9 cellular contexts compared by ENCODE assay signal in the genomic region with DNA sequence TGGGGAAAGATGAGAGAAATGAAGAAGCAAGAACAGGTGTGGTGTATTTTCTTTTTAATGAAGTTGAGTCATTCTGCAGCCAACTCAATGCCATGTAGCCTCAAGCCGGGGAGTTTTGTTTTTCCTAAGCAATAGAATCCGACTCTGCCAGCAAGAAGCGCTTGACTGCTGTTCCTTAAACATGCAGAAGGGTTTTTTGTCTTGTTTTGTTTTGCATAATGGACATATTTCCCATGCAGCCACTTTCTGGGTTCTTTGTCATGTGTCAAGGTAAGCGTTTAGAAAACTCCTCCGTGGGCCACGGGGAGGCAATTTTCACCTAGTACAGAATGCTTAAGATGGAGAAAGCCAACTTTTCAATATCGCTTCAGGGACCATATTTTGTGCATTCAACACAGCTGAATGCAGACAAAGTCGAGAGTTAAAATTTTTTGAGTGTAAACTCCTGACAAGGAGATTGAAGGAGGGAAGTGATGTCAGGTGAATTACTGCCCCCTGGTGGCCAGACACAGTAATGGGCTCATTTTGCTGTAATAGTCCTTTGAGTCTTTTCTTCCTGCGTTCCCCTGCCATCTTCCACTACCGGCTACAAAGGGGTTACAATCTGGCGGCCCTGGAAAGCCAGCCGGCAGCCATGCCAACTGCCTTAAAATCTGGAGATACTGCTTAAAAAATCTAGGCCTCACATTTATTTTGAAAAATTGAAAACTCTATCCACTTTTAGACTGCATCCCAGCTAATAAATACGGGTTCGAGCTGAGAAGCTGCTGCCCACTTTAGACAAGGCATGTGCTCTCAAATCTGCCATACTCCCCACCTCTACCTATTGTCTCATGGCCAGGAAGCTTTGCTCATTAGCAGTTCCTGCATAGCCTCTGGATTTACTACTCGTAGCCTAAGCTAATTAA. TPM values are rescaled to one million over a fixed set of nuclear protein-coding genes. Genes with fewer than 3 reads are reported as not detected.
DNase-seq lines count a peak whose midpoint lies in the region; ATAC-seq, FAIRE-seq and TF ChIP-seq lines count a peak whose summit lies in the region.
"Had no signal": no experiment of that assay in that cellular context is flagged by ENCODE, and none has a peak within 500 bp of the region (broad histone marks: within the 10 kb centered on the region; RNA-seq: fewer than 3 reads in every experiment).

No MANE protein-coding gene starts in this region.

- no peak overlapping the region for H3K27ac ChIP-seq in endodermal cell (ENCODE audit: low read depth, low read length)

- H3K4me3 ChIP-seq in endodermal cell (ENCODE audit: low read length) = no peak overlapping the region

- ATAC-seq in HG02870 (IDR thresholded peaks at IDR 0.05; ENCODE audit: unreplicated experiment) = peak; percentile 29
- ATAC-seq in HG03159 (IDR thresholded peaks at IDR 0.05; ENCODE audit: unreplicated experiment) = no peak

- H3K36me3 ChIP-seq in endodermal cell (ENCODE audit: control insufficient read depth, insufficient read depth, low read length) = no peaks in the 10 kb centered on the region

- DNase-seq in D721Med (ENCODE audit: insufficient read length, low spot score) = no peak
- peak; percentile 76 for DNase-seq in NCI-H69 (lab: John Stamatoyannopoulos, UW)
- DNase-seq in activated CD8-positive, alpha-beta memory T cell treated with anti-CD3 and anti-CD28 coated beads for 24 hours = peak; percentile 88
- peak; percentile 95 for DNase-seq in endodermal cell
- DNase-seq in mucosa of gallbladder (ENCODE audit: low spot score) = peak; percentile 54
- peak; percentile 56 to 68 for DNase-seq in stimulated activated CD8-positive, alpha-beta memory T cell treated with anti-CD3 and anti-CD28 coated beads, Interleukin-4, amount 100 ng/mL, for 4 hours (ENCODE audit: low read depth in 2 of 2, low spot score in 1 of 2)

- TF ChIP-seq CTCF in D721Med (IDR thresholded peaks at IDR 0.05; ENCODE audit: insufficient read depth, missing control alignments) (peak; percentile 81), endodermal cell (conservative IDR thresholded peaks at IDR 0.05) (peak; percentile 92)

- no peak for FAIRE-seq in D721Med (lab: Jason Lieb, UNC)

- no peak overlapping the region for H3K9ac ChIP-seq in endodermal cell (ENCODE audit: extremely low read depth, low read length, poor library complexity, severe bottlenecking)

- H3K9me3 ChIP-seq in endodermal cell (ENCODE audit: control insufficient read depth, low read length) = no peaks in the 10 kb centered on the region

- peak overlapping the region; percentile 53 for H3K27ac Mint-ChIP-seq in endodermal cell
- H3K27ac Mint-ChIP-seq: dendritic cell treated with granulocyte-macrophage colony-stimulating factor and Interleukin-4, amounts not matched to agents 40 ng/mL and 50 ng/mL, for 4 days had no signal

- no peaks in the 10 kb centered on the region for H3K36me3 Mint-ChIP-seq in endodermal cell (ENCODE audit: low read depth)

- H3K4me1 ChIP-seq in endodermal cell (ENCODE audit: control insufficient read depth, insufficient read depth, low read length) = peaks cover 4% of the 10 kb centered on the region

- no peaks in the 10 kb centered on the region for H3K27me3 Mint-ChIP-seq in endodermal cell (ENCODE audit: insufficient read depth)

- H3K4me1 Mint-ChIP-seq in endodermal cell = peaks cover 11% of the 10 kb centered on the region

- no peak overlapping the region for H3K4me3 Mint-ChIP-seq in endodermal cell
- H3K4me3 Mint-ChIP-seq: dendritic cell treated with granulocyte-macrophage colony-stimulating factor and Interleukin-4, amounts not matched to agents 40 ng/mL and 50 ng/mL, for 4 days had no signal

- 28 to 42% methylated on average over 13 to 15 of the region's 15 CpGs for WGBS in endodermal cell (ENCODE audit: insufficient coverage in 1 of 2, insufficient read length in 1 of 2), 2 experiments

- H3K9me3 Mint-ChIP-seq in endodermal cell = peaks cover 4% of the 10 kb centered on the region
- H3K9me3 Mint-ChIP-seq: dendritic cell treated with granulocyte-macrophage colony-stimulating factor and Interleukin-4, amounts not matched to agents 40 ng/mL and 50 ng/mL, for 4 days had no signal

- H3K27me3 ChIP-seq in endodermal cell (ENCODE audit: control insufficient read depth, insufficient read depth, low read length, poor library complexity, severe bottlenecking) = no peaks in the 10 kb centered on the region

RNA-seq across cellular contexts. Expression of a gene that starts 3.2 kb away (rescaled TPM):
- total RNA-seq in endodermal cell (1 to 10 TPM; 6.2 to 6.8 TPM), mucosa of gallbladder (7.6 TPM)
- 5.3 TPM for polyA plus RNA-seq in endodermal cell (2013, experiment 1 of 2)
- 4.9 TPM for polyA plus RNA-seq in endodermal cell (2013, experiment 2 of 2)

RNA-seq across cellular contexts. Expression of a gene that starts 49.1 kb away (rescaled TPM):
- total RNA-seq in endodermal cell = 10 to 100 TPM; 83.5 to 86.2 TPM
- 57.5 TPM for polyA plus RNA-seq in endodermal cell (2013, experiment 1 of 2)
- polyA plus RNA-seq in endodermal cell (2013, experiment 2 of 2) = 50.7 TPM
- total RNA-seq in mucosa of gallbladder = 42.3 TPM

RNA-seq across cellular contexts. Expression of a gene that starts 50.5 kb away (rescaled TPM):
- total RNA-seq in endodermal cell (10 to 100 TPM; 63.1 to 66.0 TPM), mucosa of gallbladder (129 TPM)
- 92.4 TPM for polyA plus RNA-seq in endodermal cell (2013, experiment 1 of 2)
- 96.3 TPM for polyA plus RNA-seq in endodermal cell (2013, experiment 2 of 2)
